In genomic region chr17:51184124-51184523, GRCh38 we compare ENCODE assay signal across 2 cellular contexts.
TF ChIP-seq lines count a peak whose summit lies in the region.

No MANE protein-coding gene starts in this region.

TF ChIP-seq in SK-N-SH, 30 proteins besides CTCF, POLR2A, EP300 and RAD21 (continued from another document and continues in another):
- TF ChIP-seq FOXM1 (IDR thresholded peaks at IDR 0.05; ENCODE audit: low read depth) (no peak), JUND (IDR thresholded peaks at IDR 0.05) (peak; percentile 57), TCF12 (IDR thresholded peaks at IDR 0.05) (peak; percentile 97), RXRA (IDR thresholded peaks at IDR 0.05; ENCODE audit: borderline replicate concordance, low read depth) (no peak), FOSL2 (IDR thresholded peaks at IDR 0.05; ENCODE audit: borderline replicate concordance, low read depth) (0 out of 2 replicates have a peak, but pooled peaks have one; percentile 2), GABPA (IDR thresholded peaks at IDR 0.05; ENCODE audit: low read depth) (no peak), POLR2AphosphoS5 (IDR thresholded peaks at IDR 0.05; ENCODE audit: low read depth, low read length) (peak; percentile 92), RFX5 (IDR thresholded peaks at IDR 0.05; ENCODE audit: low read length) (no peak), RCOR1 (IDR thresholded peaks at IDR 0.05; ENCODE audit: low read length) (peak; percentile 99), FOXJ3 (CRISPR knock-in tag; IDR thresholded peaks at IDR 0.05) (peak; percentile 96), ZBTB33 (IDR thresholded peaks at IDR 0.05; ENCODE audit: borderline replicate concordance, low read depth) (no peak), ELF1 (IDR thresholded peaks at IDR 0.05) (no peak), MEF2A (IDR thresholded peaks at IDR 0.05; ENCODE audit: borderline replicate concordance, low read depth) (no peak), NRF1 (IDR thresholded peaks at IDR 0.05; ENCODE audit: low read depth, low read length) (no peak), REST (IDR thresholded peaks at IDR 0.05; ENCODE audit: low read depth, low read length) (no peak), USF1 (IDR thresholded peaks at IDR 0.05; ENCODE audit: borderline replicate concordance, low read depth) (no peak), IRF3 (IDR thresholded peaks at IDR 0.05; ENCODE audit: low read depth, low read length) (no peak), PBX3 (IDR thresholded peaks at IDR 0.05) (peak; percentile 90), NFIC (IDR thresholded peaks at IDR 0.05; ENCODE audit: borderline replicate concordance) (peak; percentile 24; the same call in 1 of the 2 replicates), TEAD4 (IDR thresholded peaks at IDR 0.05; ENCODE audit: borderline replicate concordance, insufficient read depth) (peak; percentile 67; the same call in 1 of the 2 replicates), CHD2 (IDR thresholded peaks at IDR 0.05; ENCODE audit: low read length, partially characterized antibody) (peak; percentile 88)
- TF ChIP-seq, protein P1, sequence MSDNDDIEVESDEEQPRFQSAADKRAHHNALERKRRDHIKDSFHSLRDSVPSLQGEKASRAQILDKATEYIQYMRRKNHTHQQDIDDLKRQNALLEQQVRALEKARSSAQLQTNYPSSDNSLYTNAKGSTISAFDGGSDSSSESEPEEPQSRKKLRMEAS (IDR thresholded peaks at IDR 0.05; ENCODE audit: low read depth), result no peak

TF ChIP-seq in endothelial cell of umbilical vein, 7 proteins besides CTCF, POLR2A, EP300 and RAD21 (continued from another document):
- TF ChIP-seq EZH2 (IDR thresholded peaks at IDR 0.05; ENCODE audit: borderline replicate concordance, low read depth, low read length, severe bottlenecking), result no peak
- no peak for TF ChIP-seq POLR2AphosphoS5 (IDR thresholded peaks at IDR 0.05; ENCODE audit: insufficient read depth, low read depth, low read length)
- TF ChIP-seq MYC (IDR thresholded peaks at IDR 0.05; ENCODE audit: low read depth, low read length), result no peak
- TF ChIP-seq, protein P1 (IDR thresholded peaks at IDR 0.05; ENCODE audit: insufficient read depth, insufficient read length), result no peak
- TF ChIP-seq JUN (IDR thresholded peaks at IDR 0.05; ENCODE audit: borderline replicate concordance, insufficient read depth, insufficient read length, low read depth), result no peak
- TF ChIP-seq FOS (IDR thresholded peaks at IDR 0.05; ENCODE audit: borderline replicate concordance, insufficient read depth, low read length), result no peak
